Comparison of ENCODE assay signal across 22 cellular contexts in the genomic region with DNA sequence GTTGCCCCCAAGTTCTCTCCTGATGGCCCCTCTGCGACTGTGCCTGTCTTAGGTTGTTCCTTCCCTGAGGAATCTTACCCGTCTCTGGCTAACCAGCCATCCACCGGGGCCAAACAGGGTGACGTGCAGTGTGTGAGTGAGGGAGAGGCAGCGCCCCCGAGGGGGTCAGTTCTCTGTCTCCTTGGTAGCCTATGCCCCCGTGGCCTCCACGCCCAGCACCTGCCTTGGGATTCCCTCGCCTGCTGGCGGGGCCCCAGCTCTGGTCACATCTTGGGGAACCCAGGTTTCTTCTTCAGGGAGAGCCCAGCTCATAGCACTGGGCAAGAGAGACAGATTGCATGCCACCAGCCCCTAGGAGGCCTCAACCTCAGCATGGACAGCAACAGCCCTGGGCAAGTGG.
"Had no signal": no experiment of that assay in that cellular context is flagged by ENCODE, and none has a peak within 500 bp of the region (broad histone marks: within the 10 kb centered on the region; RNA-seq: fewer than 3 reads in every experiment).

No MANE protein-coding gene starts in this region.

- H3K9me3 Mint-ChIP-seq: neural progenitor cell had no signal

- H3K27ac ChIP-seq: ascending aorta, breast epithelium, neural progenitor cell, prostate gland, right atrium auricular region, testis, upper lobe of left lung, VCaP had no signal

- H3K4me3 ChIP-seq: ascending aorta, breast epithelium, gastrocnemius medialis, neural progenitor cell, prostate gland, right atrium auricular region, testis, upper lobe of left lung had no signal

- H3K4me3 Mint-ChIP-seq: neural progenitor cell had no signal

- ATAC-seq: esophagus mucosa, gastrocnemius medialis, left ventricle myocardium superior had no signal

- DNase-seq: activated CD4-positive, alpha-beta T cell treated with anti-CD3 and anti-CD28 coated beads for 1 hour; activated CD4-positive, alpha-beta T cell treated with anti-CD3 and anti-CD28 coated beads, Interleukin-2, amount 50 U/mL, for 48 hours; activated gamma-delta T cell treated with Interleukin-2 at 50 U/mL for 16 hours; cerebellar nuclear complex; cortex of kidney; effector CD4-positive, alpha-beta T cell; gastrocnemius medialis; head of caudate nucleus; left ventricle myocardium superior; stimulated activated CD4-positive, alpha-beta T cell treated with anti-CD3 and anti-CD28 coated beads, Interleukin-12 subunit alpha, Interleukin-12 subunit beta, amount 100 ng/mL, for 4 hours; stimulated activated CD4-positive, alpha-beta T cell treated with anti-CD3 and anti-CD28 coated beads, Interleukin-1b, Interleukin-23, amount 100 ng/mL, for 48 hours; SW 1271; T-helper 2 cell; testis; upper lobe of left lung had no signal

- H3K9me3 ChIP-seq: ascending aorta, breast epithelium, gastrocnemius medialis, prostate gland, right atrium auricular region, testis, upper lobe of left lung had no signal

- H3K4me1 ChIP-seq: breast epithelium, neural progenitor cell had no signal

- H3K4me2 ChIP-seq: neural progenitor cell had no signal
